In genomic region chr19:10194500-10195198, GRCh38 we compare ENCODE assay signal across 8 cellular contexts. TPM values are rescaled to one million over a fixed set of nuclear protein-coding genes. Genes with fewer than 3 reads are reported as not detected.
A peak's percentile ranks its signal among the peaks of the same experiment; 100 is the strongest.
DNase-seq lines count a peak whose midpoint lies in the region; ATAC-seq and TF ChIP-seq lines count a peak whose summit lies in the region.

TSS of gene DNMT1 (minus strand) at chr19:10194953. CDS start at chr19:10194899, 54 bp downstream.

- peak within 1 kb of the TSS; percentile 91 for H3K9ac ChIP-seq in IMR-90 (ENCODE audit: low read depth, low read length)

- peak within 1 kb of the TSS; percentile 85 for H3K4ac ChIP-seq in IMR-90 (ENCODE audit: low read depth, low read length)

- H3K79me1 ChIP-seq in IMR-90 (ENCODE audit: low read depth in 1 of 2, low read length in 2 of 2), result peaks cover 0 to 40% of the 10 kb centered on the region in 2 experiments; a peak in 3 of 4 replicates

- BruUV-seq in Calu3 (replicated peaks; lab: Mats Ljungman, UMichigan) (no TSS peak), IMR-90 (replicated peaks; lab: Mats Ljungman, UMichigan) (no TSS peak), OCI-LY7 (replicated peaks; lab: Mats Ljungman, UMichigan) (no TSS peak)

- peak within 1 kb of the TSS; percentile 0; the same call in 1 of the 2 replicates for H3K18ac ChIP-seq in IMR-90 (ENCODE audit: low read depth, low read length)

- H4K20me1 ChIP-seq in IMR-90 (ENCODE audit: insufficient read depth, low read length) (peaks cover 34% of the 10 kb centered on the region), OCI-LY7 (ENCODE audit: insufficient read depth, low read length) (peaks cover 17% of the 10 kb centered on the region)

- H3K56ac ChIP-seq in IMR-90 (ENCODE audit: extremely low read depth, insufficient read depth, low read length), result peak within 1 kb of the TSS; percentile 92

- H4K8ac ChIP-seq in IMR-90 (ENCODE audit: low read depth in 2 of 2, low read length in 2 of 2), result peak within 1 kb of the TSS; percentile 97

- POLR2A ChIA-PET in IMR-90 (lab: Charles Lee; ENCODE audit: unreplicated experiment) (interaction anchor here (0.5 kb wide), 1 partner anchor 16 kb away, joined by 3 read pairs; no protein-coding TSS in a partner anchor), OCI-LY7 (lab: Charles Lee) (interaction anchor here (0.9 to 1.1 kb wide), 2 partner anchors 41 to 48 kb away, joined by 3 to 4 read pairs; no protein-coding TSS in a partner anchor)

- H3K36me3 Mint-ChIP-seq in Calu3 (ENCODE audit: insufficient read depth, unreplicated experiment), result peaks cover 21% of the 10 kb centered on the region

- peak within 1 kb of the TSS; percentile 91 for H4K91ac ChIP-seq in IMR-90 (ENCODE audit: insufficient read depth, low read depth, low read length)

- peak within 1 kb of the TSS; percentile 88 for H2BK5ac ChIP-seq in IMR-90 (ENCODE audit: low read depth, low read length, poor library complexity, severe bottlenecking)

- TF ChIP-seq CTCF in Calu3 (IDR thresholded peaks at IDR 0.05; ENCODE audit: unreplicated experiment) (no peak), IMR-90 (conservative IDR thresholded peaks at IDR 0.05; ENCODE audit: low read depth, low read length) (no peak), OCI-LY7 (conservative IDR thresholded peaks at IDR 0.05; ENCODE audit: low read length) (no peak)

- H3K27me3 ChIP-seq in IMR-90 (ENCODE audit: control insufficient read depth, insufficient read depth, low read length), result no peaks in the 10 kb centered on the region

- H2AFZ ChIP-seq in IMR-90 (replicated peaks; ENCODE audit: low read length, poor library complexity) (peak within 1 kb of the TSS; percentile 98), OCI-LY7 (ENCODE audit: low read length) (peak within 1 kb of the TSS; percentile 22; the same call in 1 of the 2 replicates)

- H3K9me2 ChIP-seq in OCI-LY7 (ENCODE audit: insufficient read depth, low read length), result no peaks in the 10 kb centered on the region

- in situ Hi-C loops in IMR-90 (cut with MboI; ENCODE audit: low sequenced_read_pairs), result no loop called here

- intact Hi-C loops in Calu3 (cut with micrococcal nuclease; ENCODE audit: unreplicated experiment) (loop anchor here (5.0 kb wide), 1 partner anchor 58 kb away; the partner anchor contains the start of gene MRPL4), IMR-90 (cut with micrococcal nuclease) (loop anchor here (2.0 kb wide), 2 partner anchors 36 to 56 kb away; partner anchors contain the start of gene S1PR2), OCI-LY7 (cut with micrococcal nuclease; ENCODE audit: unreplicated experiment) (loop anchor here (2.0 to 5.0 kb wide), 2 partner anchors 43 to 56 kb away; no protein-coding TSS in a partner anchor)

- peak within 1 kb of the TSS; percentile 53 for H4K5ac ChIP-seq in IMR-90 (ENCODE audit: low read depth, low read length)

- 0% methylated on average over 25 of the region's 71 CpGs; no CpG with 5 or more reads in 1 of the 2 experiments for WGBS in IMR-90 (ENCODE audit: extremely low coverage in 2 of 2, insufficient read length in 1 of 2), 2 experiments

- H3K4me3 ChIP-seq in IMR-90 (ENCODE audit: insufficient read depth, low read depth, low read length) (peak within 1 kb of the TSS; percentile 81), OCI-LY7 (ENCODE audit: low read depth, low read length, poor library complexity, severe bottlenecking) (peak within 1 kb of the TSS; percentile 92)

- H3K9me3 ChIP-seq in IMR-90 (ENCODE audit: control insufficient read depth, insufficient read depth, low read length) (no peaks in the 10 kb centered on the region), OCI-LY7 (ENCODE audit: low read length) (peaks cover 5% of the 10 kb centered on the region; the same call in 1 of the 2 replicates)

- H2AK5ac ChIP-seq in IMR-90 (ENCODE audit: low read depth, low read length), result peak within 1 kb of the TSS; percentile 98

- H2AK9ac ChIP-seq in IMR-90 (replicated peaks; ENCODE audit: low read depth, low read length, poor library complexity), result peak within 1 kb of the TSS; percentile 96

- peak within 1 kb of the TSS; percentile 86 for H3K4me3 Mint-ChIP-seq in Calu3 (ENCODE audit: low read depth, unreplicated experiment)

- H3K9me1 ChIP-seq in IMR-90 (ENCODE audit: insufficient read depth, low read length), result peaks cover 12% of the 10 kb centered on the region

- peak within 1 kb of the TSS; percentile 69 for H2BK120ac ChIP-seq in IMR-90 (ENCODE audit: low read depth, low read length)

- peak within 1 kb of the TSS; percentile 23; the same call in 1 of the 2 replicates for H2BK20ac ChIP-seq in IMR-90 (ENCODE audit: low read depth, low read length)

- H3K4me1 ChIP-seq in IMR-90 (ENCODE audit: control insufficient read depth, insufficient read depth, low read length) (peaks cover 9% of the 10 kb centered on the region), OCI-LY7 (ENCODE audit: insufficient read depth, low read length, poor library complexity, severe bottlenecking) (peaks cover 80% of the 10 kb centered on the region)

- H3K79me2 ChIP-seq in OCI-LY7 (ENCODE audit: insufficient read depth, low read depth, low read length), result peaks cover 72% of the 10 kb centered on the region

- dilution Hi-C loops in IMR-90 (cut with HindIII; ENCODE audit: low sequenced_read_pairs, unreplicated experiment), result no loop called here

- H3K27ac ChIP-seq in IMR-90 (ENCODE audit: insufficient read depth, low read length), result peak within 1 kb of the TSS; percentile 89
- H3K27ac ChIP-seq in OCI-LY7 (ENCODE audit: low read depth, low read length, poor library complexity, severe bottlenecking), result peak within 1 kb of the TSS; percentile 78

- CTCF ChIA-PET in Calu3 (lab: Charles Lee) (interaction anchor here (0.5 to 1.2 kb wide), 4 partner anchors 12 to 249 kb away, joined by 3 to 6 read pairs (median 4); no protein-coding TSS in a partner anchor), IMR-90 (lab: Yijun Ruan, JAX) (interaction anchor here (0.5 to 1.1 kb wide), 3 partner anchors 14 to 55 kb away, joined by 4 read pairs; no protein-coding TSS in a partner anchor), OCI-LY7 (lab: Charles Lee; ENCODE audit: unreplicated experiment) (interaction anchor here (0.7 kb wide), 1 partner anchor 26 kb away, joined by 4 read pairs; no protein-coding TSS in a partner anchor)

- peak; percentile 74 for ATAC-seq in GM21447 (IDR thresholded peaks at IDR 0.05; ENCODE audit: unreplicated experiment)
- ATAC-seq in IMR-90 (ENCODE audit: low read depth), result peak; percentile 96

- peak within 1 kb of the TSS; percentile 92 for H3K14ac ChIP-seq in IMR-90 (replicated peaks; ENCODE audit: low read depth, low read length)

- no peaks in the 10 kb centered on the region for H3K9me3 Mint-ChIP-seq in Calu3 (ENCODE audit: low read depth, unreplicated experiment)

- peak within 1 kb of the TSS; percentile 86 for H3K23ac ChIP-seq in IMR-90 (ENCODE audit: low read depth, low read length)

- peak; percentile 80; the same call in 1 of the 2 replicates for TF ChIP-seq POLR2A in IMR-90 (IDR thresholded peaks at IDR 0.05; ENCODE audit: low read depth, low read length)

- H3K36me3 ChIP-seq in IMR-90 (ENCODE audit: control insufficient read depth, insufficient read depth, low read length), result peaks cover 2% of the 10 kb centered on the region; the same call in 1 of the 2 replicates
- H3K36me3 ChIP-seq in OCI-LY7 (ENCODE audit: insufficient read depth, low read length), result peaks cover 46% of the 10 kb centered on the region

- no peaks in the 10 kb centered on the region for H3K4me1 Mint-ChIP-seq in Calu3 (ENCODE audit: low read depth, unreplicated experiment)

- peak; percentile 96 for DNase-seq in Calu3
- peak; percentile 95 for DNase-seq in IMR-90
- peak; percentile 98 for DNase-seq in OCI-LY7 (ENCODE audit: low spot score)
- peak; percentile 95 for DNase-seq in activated T-cell treated with anti-CD3 and anti-CD28 coated beads for 1 hour (ENCODE audit: low read depth)
- DNase-seq in epidermal melanocyte (ENCODE audit: insufficient read length, low spot score), result peak; percentile 99
- peak; percentile 88 for DNase-seq in middle frontal gyrus (ENCODE audit: extremely low spot score, low spot score)
- peak; percentile 85 to 95 for DNase-seq in stimulated activated CD8-positive, alpha-beta memory T cell treated with anti-CD3 and anti-CD28 coated beads, Interleukin-2, amount 100 ng/mL, for 1 hour (ENCODE audit: low read depth in 2 of 2)

- no peaks in the 10 kb centered on the region for H3K27me3 Mint-ChIP-seq in Calu3 (ENCODE audit: unreplicated experiment)

- peak within 1 kb of the TSS; percentile 68 for H3K27ac Mint-ChIP-seq in Calu3 (ENCODE audit: unreplicated experiment)

- no peak for TF ChIP-seq RAD21 in IMR-90 (IDR thresholded peaks at IDR 0.05; ENCODE audit: low read length)

- H3K4me2 ChIP-seq in IMR-90 (ENCODE audit: low read depth, low read length) (peak within 1 kb of the TSS; percentile 94), OCI-LY7 (ENCODE audit: low read length) (peak within 1 kb of the TSS; percentile 83)

- H2BK15ac ChIP-seq in IMR-90 (ENCODE audit: low read depth, low read length), result peak within 1 kb of the TSS; percentile 20; the same call in 1 of the 3 replicates

TF ChIP-seq in IMR-90, 13 proteins besides CTCF, POLR2A, EP300 and RAD21 (continues in another document):
- TF ChIP-seq CEBPB (IDR thresholded peaks at IDR 0.05; ENCODE audit: low read depth, low read length) (no peak), BHLHE40 (IDR thresholded peaks at IDR 0.05; ENCODE audit: low read depth, low read length) (peak; percentile 98), NFE2L2 (IDR thresholded peaks at IDR 0.05; ENCODE audit: low read depth, low read length) (no peak), MXI1 (IDR thresholded peaks at IDR 0.05; ENCODE audit: borderline replicate concordance, low read depth, low read length) (0 out of 2 replicates have a peak, but pooled peaks have one; percentile 35), SMC3 (IDR thresholded peaks at IDR 0.05; ENCODE audit: low read depth, low read length) (peak; percentile 7; the same call in 1 of the 2 replicates), USF2 (IDR thresholded peaks at IDR 0.05; ENCODE audit: low read depth, low read length) (no peak), FOS (IDR thresholded peaks at IDR 0.05; ENCODE audit: low read depth, low read length) (no peak), CHD1 (IDR thresholded peaks at IDR 0.05; ENCODE audit: low read depth, low read length) (peak; percentile 99; the same call in 1 of the 2 replicates), MAZ (IDR thresholded peaks at IDR 0.05; ENCODE audit: borderline replicate concordance, low read depth, low read length) (peak; percentile 93; the same call in 1 of the 2 replicates)

RNA-seq across cellular contexts. Expression of gene DNMT1, which starts in this region (rescaled TPM):
- total RNA-seq in Calu3 (2022) (133 and 139 TPM in 2 replicates), IMR-90 (2012; rRNA removed) (26.2 and 40.3 TPM in 2 replicates), OCI-LY7 (2022) (680 and 699 TPM in 2 replicates)
- 83.6 and 88.1 TPM in 2 replicates for polyA plus RNA-seq in IMR-90 (2012; rRNA removed)
- polyA plus RNA-seq in IMR-90 (2012; cell fraction: cytosol; rRNA removed), result 36.6 and 47.1 TPM in 2 replicates
- polyA plus RNA-seq in IMR-90 (2012; cell fraction: nucleus; rRNA removed; ENCODE audit: low replicate concordance), result 214 and 325 TPM in 2 replicates
- total RNA-seq in OCI-LY7 (2014; rRNA removed; shearing (Covaris generic)), result 329 and 365 TPM in 2 replicates

Comparison
In these comparisons a context has a peak if more than half of its experiments do, and no peak if none do; other contexts are left out.
1. Peak in every context shown above with its lines: DNase-seq, ATAC-seq, H3K4me3 ChIP-seq and H3K27ac ChIP-seq.